8 cellular contexts compared by ENCODE assay signal in the genomic region with DNA sequence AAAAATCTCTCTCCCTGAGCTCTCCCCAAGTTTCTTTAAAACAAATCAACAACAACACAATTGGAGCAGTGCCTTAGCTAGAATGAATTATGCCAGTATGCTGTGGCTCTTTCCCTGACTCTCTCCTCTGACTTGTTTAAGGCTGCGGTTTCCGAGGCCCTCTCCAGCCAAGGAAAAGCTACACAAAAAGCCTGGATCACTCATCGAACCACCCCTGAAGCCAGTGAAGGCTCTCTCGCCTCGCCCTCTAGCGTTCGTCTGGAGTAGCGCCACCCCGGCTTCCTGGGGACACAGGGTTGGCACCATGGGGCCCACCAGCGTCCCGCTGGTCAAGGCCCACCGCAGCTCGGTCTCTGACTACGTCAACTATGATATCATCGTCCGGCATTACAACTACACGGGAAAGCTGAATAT. TPM values are rescaled to one million over a fixed set of nuclear protein-coding genes. Genes with fewer than 3 reads are reported as not detected.
A peak's percentile ranks its signal among the peaks of the same experiment; 100 is the strongest.
DNase-seq lines count a peak whose midpoint lies in the region; ATAC-seq and TF ChIP-seq lines count a peak whose summit lies in the region.

No MANE protein-coding gene starts in this region.

- peaks cover 0 to 42% of the 10 kb centered on the region in 2 donors for H3K27me3 ChIP-seq in left lung

- TF ChIP-seq CTCF in left lung (IDR thresholded peaks at IDR 0.05) = peak; percentile 93 to 95

- H3K27ac Mint-ChIP-seq in activated CD4-positive, alpha-beta T cell treated with anti-CD3 and anti-CD28 coated beads, Interleukin-2, amount 10 ng/mL, durations not matched to agents 24 days and 14 days = peak overlapping the region; percentile 96

- peak overlapping the region; percentile 48 to 64 for H3K4me3 ChIP-seq in left lung

- H3K4me3 Mint-ChIP-seq in activated CD4-positive, alpha-beta T cell treated with anti-CD3 and anti-CD28 coated beads, Interleukin-2, amount 10 ng/mL, durations not matched to agents 24 days and 14 days = peak overlapping the region; percentile 90

- peak overlapping the region; percentile 63 for H3K27ac ChIP-seq in cingulate gyrus (ENCODE audit: low read depth, low read length)
- peak overlapping the region; percentile 65 to 88 for H3K27ac ChIP-seq in left lung

- no peaks in the 10 kb centered on the region for H3K27me3 Mint-ChIP-seq in activated CD4-positive, alpha-beta T cell treated with anti-CD3 and anti-CD28 coated beads, Interleukin-2, amount 10 ng/mL, durations not matched to agents 24 days and 14 days

- no peaks in the 10 kb centered on the region for H3K9me3 Mint-ChIP-seq in activated CD4-positive, alpha-beta T cell treated with anti-CD3 and anti-CD28 coated beads, Interleukin-2, amount 10 ng/mL, durations not matched to agents 24 days and 14 days

- DNase-seq in ELR (ENCODE audit: low read depth) (peak; percentile 97), NCI-H2171 (lab: John Stamatoyannopoulos, UW) (peak; percentile 27), left lung (peak; percentile 89 to 95), NCI-H774 (lab: John Stamatoyannopoulos, UW) (no peak)
- DNase-seq in activated CD4-positive, alpha-beta T cell treated with anti-CD3 and anti-CD28 coated beads, Interleukin-2, amount 10 ng/mL, durations not matched to agents 24 days and 14 days = peak; percentile 96
- peak; percentile 91 for DNase-seq in stimulated activated CD4-positive, alpha-beta T cell treated with anti-CD3 and anti-CD28 coated beads, Interleukin-1b, Interleukin-23, amount 100 ng/mL, for 48 hours

- H3K4me1 ChIP-seq in left lung = peaks cover 5 to 7% of the 10 kb centered on the region in 2 donors

- H3K36me3 Mint-ChIP-seq in activated CD4-positive, alpha-beta T cell treated with anti-CD3 and anti-CD28 coated beads, Interleukin-2, amount 10 ng/mL, durations not matched to agents 24 days and 14 days (ENCODE audit: low read depth) = peaks cover 57% of the 10 kb centered on the region

- H3K36me3 ChIP-seq in left lung = peaks cover 0 to 26% of the 10 kb centered on the region in 2 donors

- no peaks in the 10 kb centered on the region for H3K9me3 ChIP-seq in left lung

- ATAC-seq in HG02623 (IDR thresholded peaks at IDR 0.05; ENCODE audit: unreplicated experiment) = peak; percentile 26
- ATAC-seq in left lung = peak; percentile 84

- peaks cover 52% of the 10 kb centered on the region for H3K4me1 Mint-ChIP-seq in activated CD4-positive, alpha-beta T cell treated with anti-CD3 and anti-CD28 coated beads, Interleukin-2, amount 10 ng/mL, durations not matched to agents 24 days and 14 days

- intact Hi-C loops in activated CD4-positive, alpha-beta T cell treated with anti-CD3 and anti-CD28 coated beads, Interleukin-2, amount 10 ng/mL, durations not matched to agents 24 days and 14 days (cut with micrococcal nuclease) = loop anchor here (1.0 to 10.0 kb wide), 8 partner anchors 53 to 1200 kb away; a partner anchor contains a TSS
- intact Hi-C loops in left lung (cut with DNase I) = no loop called here

RNA-seq across cellular contexts. Expression of a gene that starts 1.9 kb away (rescaled TPM):
- total RNA-seq in activated CD4-positive, alpha-beta T cell treated with anti-CD3 and anti-CD28 coated beads, Interleukin-2, amount 10 ng/mL, durations not matched to agents 24 days and 14 days = 49.5 and 51.2 TPM in 2 replicates
- 10 to 100 TPM; 35.5 to 89.3 TPM for total RNA-seq in left lung
